15 cellular contexts compared by ENCODE assay signal in the genomic region with DNA sequence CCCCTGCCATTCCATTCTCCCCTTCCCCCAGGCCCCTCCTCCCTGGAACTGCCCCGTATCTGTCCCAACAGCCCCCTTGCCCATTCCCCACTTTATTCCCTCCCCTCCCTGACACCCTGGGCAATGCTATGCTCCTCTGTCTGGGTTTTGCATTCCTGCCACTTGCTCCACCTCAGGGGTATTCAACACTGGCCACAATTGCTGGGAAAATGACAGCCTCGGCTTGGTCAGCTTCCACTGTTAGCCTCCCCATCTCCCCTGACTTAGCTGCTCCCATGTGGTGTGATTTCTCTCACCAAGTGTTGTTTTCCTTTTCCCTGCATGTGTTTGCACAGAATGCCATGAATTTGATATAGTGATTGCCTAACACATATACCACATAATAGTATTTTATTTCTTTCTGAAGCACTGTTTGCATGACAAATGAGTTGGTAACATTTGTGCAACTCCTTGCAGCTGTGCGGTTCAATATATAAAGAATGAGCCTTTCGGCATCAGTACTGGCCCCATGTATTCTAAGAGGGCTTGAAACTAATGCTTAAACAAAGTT. TPM values are rescaled to one million over a fixed set of nuclear protein-coding genes. Genes with fewer than 3 reads are reported as not detected.
DNase-seq lines count a peak whose midpoint lies in the region; ATAC-seq and TF ChIP-seq lines count a peak whose summit lies in the region.
"Had no signal": no experiment of that assay in that cellular context is flagged by ENCODE, and none has a peak within 500 bp of the region (broad histone marks: within the 10 kb centered on the region; RNA-seq: fewer than 3 reads in every experiment).

No MANE protein-coding gene starts in this region.

- H3K27me3 ChIP-seq in CD4-positive, CD25-positive, alpha-beta regulatory T cell (ENCODE audit: control insufficient read depth, insufficient read depth, low read length), result no peaks in the 10 kb centered on the region
- no peaks in the 10 kb centered on the region for H3K27me3 ChIP-seq in CD8-positive, alpha-beta memory T cell (ENCODE audit: insufficient read depth, low read length, poor library complexity, severe bottlenecking)
- no peaks in the 10 kb centered on the region for H3K27me3 ChIP-seq in naive thymus-derived CD4-positive, alpha-beta T cell (ENCODE audit: control insufficient read depth in 2 of 2, insufficient read depth in 2 of 2, low read length in 2 of 2)
- H3K27me3 ChIP-seq in left ventricle myocardium inferior (ENCODE audit: low read depth), result peaks cover 13% of the 10 kb centered on the region
- H3K27me3 ChIP-seq: suprapubic skin had no signal

- no peak overlapping the region for H3K27ac Mint-ChIP-seq in CD4-positive, CD25-positive, alpha-beta regulatory T cell
- peak overlapping the region in 3 of 8 donors; percentile 28 to 89 (median 55) for H3K27ac Mint-ChIP-seq in CD8-positive, alpha-beta memory T cell
- H3K27ac Mint-ChIP-seq in central memory CD8-positive, alpha-beta T cell (ENCODE audit: low read depth), result no peak overlapping the region
- H3K27ac Mint-ChIP-seq in naive thymus-derived CD4-positive, alpha-beta T cell, result peak overlapping the region in 3 of 9 donors; percentile 0 to 58 (median 37)

- peak overlapping the region; percentile 34 to 88 (median 72) for H3K4me3 Mint-ChIP-seq in CD4-positive, CD25-positive, alpha-beta regulatory T cell
- peak overlapping the region in 6 of 7 donors; percentile 9 to 89 (median 52) for H3K4me3 Mint-ChIP-seq in CD8-positive, alpha-beta memory T cell
- peak overlapping the region; percentile 41 for H3K4me3 Mint-ChIP-seq in central memory CD8-positive, alpha-beta T cell
- H3K4me3 Mint-ChIP-seq in naive thymus-derived CD4-positive, alpha-beta T cell, result peak overlapping the region in 6 of 10 donors; percentile 5 to 60 (median 33)

- no peak for ATAC-seq in CD4-positive, CD25-positive, alpha-beta regulatory T cell (ENCODE audit: low read depth in 2 of 2)
- no peak for ATAC-seq in central memory CD8-positive, alpha-beta T cell (replicated peaks; ENCODE audit: extremely low read depth, poor library complexity, severe bottlenecking)
- ATAC-seq in naive thymus-derived CD4-positive, alpha-beta T cell, result no peak
- ATAC-seq in GM19463 (IDR thresholded peaks at IDR 0.05; ENCODE audit: unreplicated experiment), result no peak
- no peak for ATAC-seq in HG02623 (IDR thresholded peaks at IDR 0.05; ENCODE audit: unreplicated experiment)
- ATAC-seq: right cardiac atrium had no signal

- no peaks in the 10 kb centered on the region for H3K9me3 Mint-ChIP-seq in CD4-positive, CD25-positive, alpha-beta regulatory T cell
- H3K9me3 Mint-ChIP-seq in CD8-positive, alpha-beta memory T cell, result no peaks in the 10 kb centered on the region
- no peaks in the 10 kb centered on the region for H3K9me3 Mint-ChIP-seq in central memory CD8-positive, alpha-beta T cell
- H3K9me3 Mint-ChIP-seq in naive thymus-derived CD4-positive, alpha-beta T cell, result peaks cover 0 to 2% (median 0%) of the 10 kb centered on the region in 11 donors

- H3K27me3 Mint-ChIP-seq in CD4-positive, CD25-positive, alpha-beta regulatory T cell, result peaks cover 10% of the 10 kb centered on the region
- no peaks in the 10 kb centered on the region for H3K27me3 Mint-ChIP-seq in CD8-positive, alpha-beta memory T cell
- no peaks in the 10 kb centered on the region for H3K27me3 Mint-ChIP-seq in central memory CD8-positive, alpha-beta T cell
- H3K27me3 Mint-ChIP-seq in naive thymus-derived CD4-positive, alpha-beta T cell, result peaks cover 0 to 30% (median 0%) of the 10 kb centered on the region in 5 donors

- H3K9me3 ChIP-seq in CD4-positive, CD25-positive, alpha-beta regulatory T cell (ENCODE audit: control insufficient read depth in 2 of 2, low read length in 2 of 2), result no peaks in the 10 kb centered on the region
- no peaks in the 10 kb centered on the region for H3K9me3 ChIP-seq in CD8-positive, alpha-beta memory T cell (ENCODE audit: low read length)
- no peaks in the 10 kb centered on the region for H3K9me3 ChIP-seq in naive thymus-derived CD4-positive, alpha-beta T cell (ENCODE audit: control insufficient read depth in 2 of 3, low read length in 3 of 3)
- no peaks in the 10 kb centered on the region for H3K9me3 ChIP-seq in left ventricle myocardium inferior (replicated peaks)
- H3K9me3 ChIP-seq: suprapubic skin had no signal

- POLR2A ChIA-PET in CD8-positive, alpha-beta memory T cell (lab: Charles Lee), result no interaction called here
- POLR2A ChIA-PET in naive thymus-derived CD4-positive, alpha-beta T cell (lab: Charles Lee), result interaction anchor here (0.6 kb wide), 1 partner anchor 123 kb away, joined by 3 read pairs; no protein-coding TSS in a partner anchor

- intact Hi-C loops in naive thymus-derived CD4-positive, alpha-beta T cell (cut with micrococcal nuclease), result no loop called here
- intact Hi-C loops in left ventricle myocardium inferior (cut with micrococcal nuclease), result no loop called here

- peaks cover 10% of the 10 kb centered on the region for H3K36me3 ChIP-seq in CD4-positive, CD25-positive, alpha-beta regulatory T cell (ENCODE audit: control insufficient read depth, insufficient read depth, low read length)
- H3K36me3 ChIP-seq in CD8-positive, alpha-beta memory T cell (ENCODE audit: insufficient read depth, low read length), result peaks cover 7% of the 10 kb centered on the region
- peaks cover 0 to 16% (median 0%) of the 10 kb centered on the region in 3 experiments for H3K36me3 ChIP-seq in naive thymus-derived CD4-positive, alpha-beta T cell (ENCODE audit: control insufficient read depth in 2 of 3, insufficient read depth in 3 of 3, low read length in 3 of 3)
- peaks cover 4% of the 10 kb centered on the region for H3K36me3 ChIP-seq in left ventricle myocardium inferior
- H3K36me3 ChIP-seq: suprapubic skin had no signal

- TF ChIP-seq CTCF in left ventricle myocardium inferior (IDR thresholded peaks at IDR 0.05; ENCODE audit: borderline replicate concordance), result no peak

- H3K4me1 ChIP-seq in CD4-positive, CD25-positive, alpha-beta regulatory T cell (ENCODE audit: control insufficient read depth, insufficient read depth, low read length, poor library complexity, severe bottlenecking), result peaks cover 26% of the 10 kb centered on the region
- H3K4me1 ChIP-seq in CD8-positive, alpha-beta memory T cell (ENCODE audit: insufficient read depth, low read length), result peaks cover 26% of the 10 kb centered on the region
- H3K4me1 ChIP-seq in naive thymus-derived CD4-positive, alpha-beta T cell (ENCODE audit: control insufficient read depth in 2 of 2, insufficient read depth in 2 of 2, low read length in 2 of 2), result peaks cover 31 to 32% of the 10 kb centered on the region in 2 donors
- H3K4me1 ChIP-seq in left ventricle myocardium inferior, result peaks cover 40% of the 10 kb centered on the region

- peaks cover 6% of the 10 kb centered on the region for H3K36me3 Mint-ChIP-seq in CD4-positive, CD25-positive, alpha-beta regulatory T cell
- peaks cover 0 to 25% (median 0%) of the 10 kb centered on the region in 3 donors for H3K36me3 Mint-ChIP-seq in CD8-positive, alpha-beta memory T cell
- peaks cover 16% of the 10 kb centered on the region for H3K36me3 Mint-ChIP-seq in central memory CD8-positive, alpha-beta T cell (ENCODE audit: insufficient read depth)
- H3K36me3 Mint-ChIP-seq in naive thymus-derived CD4-positive, alpha-beta T cell, result peaks cover 5 to 12% (median 5%) of the 10 kb centered on the region in 5 donors

- DNase-seq in CD4-positive, CD25-positive, alpha-beta regulatory T cell, result no peak
- no peak for DNase-seq in CD8-positive, alpha-beta memory T cell
- no peak for DNase-seq in central memory CD8-positive, alpha-beta T cell (ENCODE audit: low spot score in 2 of 2)
- no peak for DNase-seq in naive thymus-derived CD4-positive, alpha-beta T cell
- no peak for DNase-seq in left ventricle myocardium inferior
- DNase-seq: activated effector memory CD4-positive, alpha-beta T cell treated with anti-CD3 and anti-CD28 coated beads, Interleukin-2, amount 50 U/mL, for 16 hours; DMS79; NCI-H1417 treated with DMSO at 0.1 percent for 48 hours; SHP77 had no signal

- H3K27ac ChIP-seq in CD4-positive, CD25-positive, alpha-beta regulatory T cell (ENCODE audit: insufficient read depth, low read length, poor library complexity, severe bottlenecking), result no peak overlapping the region
- no peak overlapping the region for H3K27ac ChIP-seq in CD8-positive, alpha-beta memory T cell (ENCODE audit: low read depth, low read length)
- H3K27ac ChIP-seq in naive thymus-derived CD4-positive, alpha-beta T cell (ENCODE audit: low read depth, low read length), result no peak overlapping the region
- H3K27ac ChIP-seq in left ventricle myocardium inferior (replicated peaks), result no peak overlapping the region
- H3K27ac ChIP-seq: suprapubic skin had no signal

- CTCF ChIA-PET in CD8-positive, alpha-beta memory T cell (lab: Charles Lee), result no interaction called here
- CTCF ChIA-PET in naive thymus-derived CD4-positive, alpha-beta T cell (lab: Charles Lee), result no interaction called here

- peaks cover 17 to 35% (median 32%) of the 10 kb centered on the region in 4 donors for H3K4me1 Mint-ChIP-seq in CD4-positive, CD25-positive, alpha-beta regulatory T cell
- H3K4me1 Mint-ChIP-seq in CD8-positive, alpha-beta memory T cell, result peaks cover 34 to 41% (median 41%) of the 10 kb centered on the region in 3 donors
- peaks cover 40% of the 10 kb centered on the region for H3K4me1 Mint-ChIP-seq in central memory CD8-positive, alpha-beta T cell
- peaks cover 31 to 42% (median 36%) of the 10 kb centered on the region in 7 donors for H3K4me1 Mint-ChIP-seq in naive thymus-derived CD4-positive, alpha-beta T cell

- H3K4me3 ChIP-seq in CD4-positive, CD25-positive, alpha-beta regulatory T cell (ENCODE audit: low read depth, low read length), result no peak overlapping the region
- no peak overlapping the region for H3K4me3 ChIP-seq in CD8-positive, alpha-beta memory T cell (ENCODE audit: low read length)
- no peak overlapping the region for H3K4me3 ChIP-seq in naive thymus-derived CD4-positive, alpha-beta T cell (ENCODE audit: low read length)
- no peak overlapping the region for H3K4me3 ChIP-seq in left ventricle myocardium inferior
- H3K4me3 ChIP-seq: suprapubic skin had no signal

RNA-seq across cellular contexts. Expression of gene LEMD2, which starts 1.5 kb away (rescaled TPM):
- total RNA-seq in CD4-positive, CD25-positive, alpha-beta regulatory T cell, result 102 TPM
- polyA plus RNA-seq in CD4-positive, CD25-positive, alpha-beta regulatory T cell, result 10 to 100 TPM; 25.7 to 36.4 (median 31.7) TPM
- total RNA-seq in CD8-positive, alpha-beta memory T cell, result 10 to 100 TPM; 51.8 to 55.5 TPM
- polyA plus RNA-seq in CD8-positive, alpha-beta memory T cell, result 45.4 TPM
- 100 to 1,000 TPM in 4 of 5 experiments, 10 to 100 TPM in 1; 71.4 to 124 (median 118) TPM for total RNA-seq in naive thymus-derived CD4-positive, alpha-beta T cell
- polyA plus RNA-seq in naive thymus-derived CD4-positive, alpha-beta T cell, result 10 to 100 TPM; 27.0 to 46.6 TPM
- total RNA-seq in left ventricle myocardium inferior, result 22.2 TPM

RNA-seq across cellular contexts. Expression of gene MLN, which starts 13.4 kb away (rescaled TPM):
- total RNA-seq in CD4-positive, CD25-positive, alpha-beta regulatory T cell, result not detected
- polyA plus RNA-seq in CD4-positive, CD25-positive, alpha-beta regulatory T cell, result not detected
- total RNA-seq in CD8-positive, alpha-beta memory T cell, result not detected
- polyA plus RNA-seq in CD8-positive, alpha-beta memory T cell, result not detected
- total RNA-seq in naive thymus-derived CD4-positive, alpha-beta T cell, result not detected
- polyA plus RNA-seq in naive thymus-derived CD4-positive, alpha-beta T cell, result not detected
- total RNA-seq in left ventricle myocardium inferior, result not detected
- total RNA-seq: liver, right cardiac atrium, suprapubic skin had no signal
- polyA plus RNA-seq: BJ, liver, right cardiac atrium had no signal

RNA-seq across cellular contexts. Expression of gene IP6K3, which starts 43.7 kb away (rescaled TPM):
- total RNA-seq in CD4-positive, CD25-positive, alpha-beta regulatory T cell, result not detected
- not detected for polyA plus RNA-seq in CD4-positive, CD25-positive, alpha-beta regulatory T cell
- total RNA-seq in CD8-positive, alpha-beta memory T cell, result not detected
- polyA plus RNA-seq in CD8-positive, alpha-beta memory T cell, result not detected
- not detected for total RNA-seq in naive thymus-derived CD4-positive, alpha-beta T cell
- polyA plus RNA-seq in naive thymus-derived CD4-positive, alpha-beta T cell, result not detected
- 42.0 TPM for total RNA-seq in left ventricle myocardium inferior

Comparison
In these comparisons a context has a peak if more than half of its experiments do, and no peak if none do; other contexts are left out.
1. RNA of gene IP6K3, which starts 43.7 kb away (total RNA-seq): 42.0 TPM in left ventricle myocardium inferior (single experiment); not detected in CD4-positive, CD25-positive, alpha-beta regulatory T cell (single experiment), not detected in CD8-positive, alpha-beta memory T cell and not detected in naive thymus-derived CD4-positive, alpha-beta T cell; every median in the first group is over 10 times any median in the second.
2. Peak in every context shown above with its lines, with median percentiles within 50 percentile points of each other: H3K4me3 Mint-ChIP-seq.